Comparison of ENCODE assay signal across 1 cellular context in the genomic region with DNA sequence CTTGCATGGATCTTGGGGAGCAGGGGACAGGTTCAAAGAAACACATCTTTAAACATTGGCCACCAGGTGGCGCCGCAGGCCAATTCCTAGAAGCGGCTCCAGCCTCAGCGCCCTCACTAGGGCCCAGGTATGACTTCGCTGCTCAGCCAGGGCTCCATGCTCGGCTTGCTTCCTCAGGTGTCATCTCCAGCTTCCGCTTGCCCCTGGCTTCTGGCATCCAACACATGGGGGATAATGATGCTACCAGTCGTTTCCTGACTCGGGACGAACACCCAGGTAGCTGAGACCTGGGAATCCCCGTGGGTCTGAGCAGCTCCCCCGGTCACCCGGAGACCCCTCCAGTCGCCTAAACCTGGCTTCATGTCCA.
TF ChIP-seq lines count a peak whose summit lies in the region.

No MANE protein-coding gene starts in this region.

TF ChIP-seq in HepG2, 621 proteins besides CTCF, POLR2A, EP300 and RAD21 (continued from another document):
- peak; percentile 26; the same call in 1 of the 2 replicates for TF ChIP-seq ARID5B (CRISPR knock-in tag; IDR thresholded peaks at IDR 0.05)
- TF ChIP-seq JUND (CRISPR knock-in tag; IDR thresholded peaks at IDR 0.05): 0 out of 2 replicates have a peak, but pooled peaks have one; percentile 19
- TF ChIP-seq ZNF136 (CRISPR knock-in tag; IDR thresholded peaks at IDR 0.05; ENCODE audit: low read depth): no peak
- TF ChIP-seq SOX5 (CRISPR knock-in tag; IDR thresholded peaks at IDR 0.05; ENCODE audit: borderline replicate concordance): peak; percentile 25; the same call in 1 of the 2 replicates
- TF ChIP-seq PTBP1 (IDR thresholded peaks at IDR 0.05; ENCODE audit: low read depth, low read length, poor library complexity, severe bottlenecking): no peak
- no peak for TF ChIP-seq MTA3 (CRISPR knock-in tag; IDR thresholded peaks at IDR 0.05)
- TF ChIP-seq ESRRA (CRISPR knock-in tag; IDR thresholded peaks at IDR 0.05; ENCODE audit: low read depth): no peak
- 0 out of 2 replicates have a peak, but pooled peaks have one; percentile 25 for TF ChIP-seq SAP130 (CRISPR knock-in tag; IDR thresholded peaks at IDR 0.05; ENCODE audit: low read depth)
- TF ChIP-seq GZF1 (CRISPR knock-in tag; IDR thresholded peaks at IDR 0.05): no peak
- TF ChIP-seq ZBTB42 (CRISPR knock-in tag; IDR thresholded peaks at IDR 0.05): no peak
- TF ChIP-seq ELF3 (CRISPR knock-in tag; IDR thresholded peaks at IDR 0.05): 0 out of 2 replicates have a peak, but pooled peaks have one; percentile 22
